In the genomic region with DNA sequence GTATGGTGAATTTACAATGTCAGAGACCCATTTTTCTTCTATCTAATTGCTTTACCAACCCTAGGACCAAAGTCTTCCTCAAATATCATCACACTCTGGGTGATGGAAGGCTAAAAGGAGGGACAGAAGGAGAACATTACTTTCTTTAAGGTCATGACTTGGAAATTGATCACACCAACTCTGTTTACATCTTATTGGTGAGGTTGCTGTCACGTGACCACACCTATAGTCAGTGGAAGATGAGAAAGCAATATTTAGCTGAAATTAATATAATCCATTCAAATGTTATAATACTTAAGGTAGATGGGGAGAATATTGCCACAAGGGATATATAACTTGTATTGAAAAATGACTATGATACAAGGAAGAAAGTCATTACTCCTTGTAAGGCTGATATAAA, we compare ENCODE assay signal across 33 cellular contexts.
"Had no signal": no experiment of that assay in that cellular context is flagged by ENCODE, and none has a peak within 500 bp of the region (broad histone marks: within the 10 kb centered on the region; RNA-seq: fewer than 3 reads in every experiment).

No MANE protein-coding gene starts in this region.

- H3K4me3 ChIP-seq: adrenal gland, body of pancreas, breast epithelium had no signal

- DNase-seq: activated B cell treated with CpG ODN at 0.5 μM for 24 hours; activated CD4-positive, alpha-beta memory T cell treated with anti-CD3 and anti-CD28 coated beads for 36 hours; activated CD4-positive, alpha-beta T cell treated with anti-CD3 and anti-CD28 coated beads for 4 hours; activated CD4-positive, alpha-beta T cell treated with anti-CD3 and anti-CD28 coated beads, Interleukin-2, amount 10 ng/mL, durations not matched to agents 24 days and 14 days; activated CD4-positive, alpha-beta T cell treated with anti-CD3 and anti-CD28 coated beads, Interleukin-2, amount 50 U/mL, for 1 hour; activated CD4-positive, alpha-beta T cell treated with anti-CD3 and anti-CD28 coated beads, Interleukin-2, amount 50 U/mL, for 4 hours; activated CD4-positive, CD25-positive, alpha-beta regulatory T cell treated with anti-CD3 and anti-CD28 coated beads, Interleukin-2, amount 50 U/mL, for 72 hours; activated CD8-positive, alpha-beta memory T cell treated with anti-CD3 and anti-CD28 coated beads, Interleukin-2, amount 50 U/mL, for 4 hours; activated CD8-positive, alpha-beta T cell treated with anti-CD3 and anti-CD28 coated beads for 36 hours; activated effector memory CD4-positive, alpha-beta T cell treated with anti-CD3 and anti-CD28 coated beads, Interleukin-2, amount 50 U/mL, for 16 hours; activated gamma-delta T cell treated with Interleukin-2 at 50 U/mL for 16 hours; activated naive CD4-positive, alpha-beta T cell; activated naive CD4-positive, alpha-beta T cell treated with anti-CD3 and anti-CD28 coated beads for 36 hours; activated naive CD4-positive, alpha-beta T cell treated with anti-CD3 and anti-CD28 coated beads, Interleukin-2, amount 50 U/mL, for 16 hours; activated naive CD8-positive, alpha-beta T cell treated with anti-CD3 and anti-CD28 coated beads for 36 hours; activated T-cell treated with anti-CD3 and anti-CD28 coated beads for 4 hours; activated T-cell treated with anti-CD3 and anti-CD28 coated beads, Interleukin-2, amount 50 U/mL, for 1 hour; activated T-cell treated with anti-CD3 and anti-CD28 coated beads, Interleukin-2, amount 50 U/mL, for 4 hours; activated T-cell treated with anti-CD3 and anti-CD28 coated beads, Interleukin-2, amount 50 U/mL, for 72 hours; adrenal gland; amniotic stem cell; aorta; body of pancreas; brain microvascular endothelial cell; central memory CD4-positive, alpha-beta T cell; T-helper 2 cell; T-helper 9 cell had no signal

- H3K27ac ChIP-seq: adrenal gland, body of pancreas, brain microvascular endothelial cell, breast epithelium, VCaP had no signal

- H3K36me3 ChIP-seq: adrenal gland, brain microvascular endothelial cell, breast epithelium had no signal

- FAIRE-seq: astrocyte, TTC549 had no signal

- H3K9me3 ChIP-seq: adrenal gland, breast epithelium had no signal

- H3K4me1 ChIP-seq: adrenal gland, breast epithelium had no signal

- H3K27me3 ChIP-seq: adrenal gland, body of pancreas, brain microvascular endothelial cell, breast epithelium had no signal

- ATAC-seq: activated CD8-positive, alpha-beta T cell treated with anti-CD3 and anti-CD28 coated beads for 36 hours; activated naive CD4-positive, alpha-beta T cell treated with anti-CD3 and anti-CD28 coated beads, Interleukin-2, amount 50 U/mL, for 72 hours; activated T-cell treated with anti-CD3 and anti-CD28 coated beads, Interleukin-2, amount 50 U/mL, for 4 hours; activated T-cell treated with anti-CD3 and anti-CD28 coated beads, Interleukin-2, amount 50 U/mL, for 72 hours; activated T-helper 17 cell treated with anti-CD3 and anti-CD28 coated beads, Interleukin-2, amount 50 U/mL, for 72 hours; body of pancreas had no signal
